Comparison of ENCODE assay signal across 14 cellular contexts in genomic region chr4:101142259-101142658, GRCh38.
"Had no signal": no experiment of that assay in that cellular context is flagged by ENCODE, and none has a peak within 500 bp of the region (broad histone marks: within the 10 kb centered on the region; RNA-seq: fewer than 3 reads in every experiment).

No MANE protein-coding gene starts in this region.

- H3K4me3 Mint-ChIP-seq: activated naive CD4-positive, alpha-beta T cell treated with anti-CD3 and anti-CD28 coated beads, Interleukin-2, amount 10 ng/mL, durations not matched to agents 7 days and 5 days; activated T-helper 17 cell treated with anti-CD3 and anti-CD28 coated beads, Interleukin-2, amount 50 U/mL, for 72 hours; mesothelial cell of epicardium had no signal

- H3K9me3 Mint-ChIP-seq: activated naive CD4-positive, alpha-beta T cell treated with anti-CD3 and anti-CD28 coated beads, Interleukin-2, amount 10 ng/mL, durations not matched to agents 7 days and 5 days had no signal

- H3K4me1 ChIP-seq: right lobe of liver had no signal

- H3K4me1 Mint-ChIP-seq: mesothelial cell of epicardium had no signal

- H3K4me3 ChIP-seq: heart left ventricle, lung, ovary, right lobe of liver, smooth muscle cell, stomach had no signal

- H3K27ac Mint-ChIP-seq: activated naive CD4-positive, alpha-beta T cell treated with anti-CD3 and anti-CD28 coated beads, Interleukin-2, amount 10 ng/mL, durations not matched to agents 7 days and 5 days; activated T-helper 17 cell treated with anti-CD3 and anti-CD28 coated beads, Interleukin-2, amount 50 U/mL, for 72 hours; mesothelial cell of epicardium had no signal

- H3K36me3 ChIP-seq: heart left ventricle, ovary, right lobe of liver, stomach, WERI-Rb-1 had no signal

- H3K27me3 Mint-ChIP-seq: activated naive CD4-positive, alpha-beta T cell treated with anti-CD3 and anti-CD28 coated beads, Interleukin-2, amount 10 ng/mL, durations not matched to agents 7 days and 5 days; activated T-helper 17 cell treated with anti-CD3 and anti-CD28 coated beads, Interleukin-2, amount 50 U/mL, for 72 hours had no signal

- H3K4me2 ChIP-seq: smooth muscle cell had no signal

- ATAC-seq: activated T-helper 17 cell treated with anti-CD3 and anti-CD28 coated beads, Interleukin-2, amount 50 U/mL, for 72 hours; heart left ventricle; left colon; right lobe of liver had no signal

- DNase-seq: activated CD4-positive, alpha-beta T cell treated with anti-CD3 and anti-CD28 coated beads, Interleukin-2, amount 50 U/mL, for 48 hours; activated naive CD4-positive, alpha-beta T cell treated with anti-CD3 and anti-CD28 coated beads, Interleukin-2, amount 10 ng/mL, durations not matched to agents 7 days and 5 days; heart left ventricle; left colon; ovary; right lobe of liver; stomach; T1000; WERI-Rb-1 had no signal

- H3K27ac ChIP-seq: epithelial cell of prostate, heart left ventricle, ovary, right lobe of liver, stomach, WERI-Rb-1 had no signal

- H3K27me3 ChIP-seq: heart left ventricle, ovary, right lobe of liver, stomach had no signal

- H3K9me3 ChIP-seq: heart left ventricle, ovary, right lobe of liver, stomach had no signal
